In genomic region chr13:48954086-48954485, GRCh38 we compare ENCODE assay signal across 16 cellular contexts. TPM values are rescaled to one million over a fixed set of nuclear protein-coding genes. Genes with fewer than 3 reads are reported as not detected.
DNase-seq lines count a peak whose midpoint lies in the region; ATAC-seq and TF ChIP-seq lines count a peak whose summit lies in the region.
"Had no signal": no experiment of that assay in that cellular context is flagged by ENCODE, and none has a peak within 500 bp of the region (broad histone marks: within the 10 kb centered on the region; RNA-seq: fewer than 3 reads in every experiment).

No MANE protein-coding gene starts in this region.

- H3K27me3 ChIP-seq in PC-3 (ENCODE audit: low read length) (no peaks in the 10 kb centered on the region), foreskin keratinocyte (no peaks in the 10 kb centered on the region)
- H3K27me3 ChIP-seq: right atrium auricular region, upper lobe of right lung had no signal

- no peaks in the 10 kb centered on the region for H3K9me3 ChIP-seq in PC-3 (ENCODE audit: low read length)
- H3K9me3 ChIP-seq: right atrium auricular region, upper lobe of right lung had no signal

- H3K4me3 ChIP-seq in PC-3 (ENCODE audit: low read length) (no peak overlapping the region), choroid plexus epithelial cell (ENCODE audit: low read depth, low read length) (no peak overlapping the region)
- H3K4me3 ChIP-seq: coronary artery, right atrium auricular region, upper lobe of right lung had no signal

- H3K27ac ChIP-seq in PC-3 (ENCODE audit: low read length) = no peak overlapping the region
- H3K27ac ChIP-seq in foreskin keratinocyte = no peak overlapping the region
- H3K27ac ChIP-seq: right atrium auricular region, upper lobe of right lung had no signal

- TF ChIP-seq CTCF in PC-3 (conservative IDR thresholded peaks at IDR 0.05; ENCODE audit: low read depth, low read length) (no peak), choroid plexus epithelial cell (conservative IDR thresholded peaks at IDR 0.05; ENCODE audit: low read depth, low read length) (no peak), foreskin keratinocyte (conservative IDR thresholded peaks at IDR 0.05) (no peak)

- H3K4me2 ChIP-seq in PC-3 (ENCODE audit: low read length) = no peak overlapping the region

- H3K79me2 ChIP-seq in PC-3 (ENCODE audit: low read length) = no peaks in the 10 kb centered on the region

- H3K4me1 ChIP-seq in PC-3 (ENCODE audit: insufficient read depth, low read length) = peaks cover 14% of the 10 kb centered on the region
- H3K4me1 ChIP-seq in foreskin keratinocyte = peaks cover 8% of the 10 kb centered on the region
- H3K4me1 ChIP-seq: right atrium auricular region, upper lobe of right lung had no signal

- DNase-seq in Ammon's horn (ENCODE audit: low spot score) = peak; percentile 7
- DNase-seq in PC-3 = peak; percentile 15
- peak; percentile 57 for DNase-seq in choroid plexus epithelial cell (ENCODE audit: low read depth)
- peak; percentile 34 for DNase-seq in myocyte (ENCODE audit: low read depth)
- DNase-seq in DMS79 (lab: John Stamatoyannopoulos, UW) = no peak
- no peak for DNase-seq in cerebellar nuclear complex (lab: John Stamatoyannopoulos, UW)
- DNase-seq in HuH-7.5 (ENCODE audit: low spot score) = no peak
- no peak for DNase-seq in foreskin keratinocyte
- DNase-seq: activated CD4-positive, CD25-positive, alpha-beta regulatory T cell; activated CD8-positive, alpha-beta memory T cell treated with anti-CD3 and anti-CD28 coated beads, Interleukin-2, amount 50 U/mL, for 4 hours; NCI-H1930; stimulated activated naive B cell treated with anti-CD40 and anti-IgM and Interleukin-4, amounts not matched to agents 10 μg/mL and 1 μg/mL and 100 μg/mL, for 72 hours; upper lobe of right lung had no signal

- H3K36me3 ChIP-seq in PC-3 (ENCODE audit: low read depth, low read length) = no peaks in the 10 kb centered on the region
- H3K36me3 ChIP-seq: right atrium auricular region, upper lobe of right lung had no signal

- H3K9ac ChIP-seq in PC-3 (ENCODE audit: low read length) = no peak overlapping the region

- CTCF ChIA-PET in PC-3 (lab: Charles Lee) = interaction anchor here (0.7 kb wide), 1 partner anchor 52 kb away, joined by 3 read pairs; no protein-coding TSS in a partner anchor

- H3F3A ChIP-seq in PC-3 (ENCODE audit: low read length, unreplicated experiment) = no peaks in the 10 kb centered on the region

- no peak overlapping the region for H2AFZ ChIP-seq in PC-3 (ENCODE audit: low read length)

- BruUV-seq in PC-3 (replicated peaks; lab: Mats Ljungman, UMichigan) = no TSS peak

- no peaks in the 10 kb centered on the region for H4K20me1 ChIP-seq in PC-3 (ENCODE audit: low read length)

- peak; percentile 47 for ATAC-seq in PC-3
- ATAC-seq in foreskin keratinocyte = no peak
- ATAC-seq: activated naive CD4-positive, alpha-beta T cell treated with anti-CD3 and anti-CD28 coated beads, Interleukin-2, amount 50 U/mL, for 72 hours; stimulated activated naive B cell treated with anti-CD40 and anti-IgM and Interleukin-4, amounts not matched to agents 10 μg/mL and 1 μg/mL and 100 μg/mL, for 72 hours; upper lobe of right lung had no signal

- intact Hi-C loops in PC-3 (cut with micrococcal nuclease) = no loop called here

- no peaks in the 10 kb centered on the region for H3K9me2 ChIP-seq in PC-3 (replicated peaks; ENCODE audit: low read length)

- POLR2A ChIA-PET in PC-3 (lab: Charles Lee; ENCODE audit: unreplicated experiment) = no interaction called here

RNA-seq across cellular contexts. Expression of gene FNDC3A, which starts 21.6 kb away (rescaled TPM):
- total RNA-seq in PC-3 (2014; rRNA removed) (13.3 and 15.6 TPM in 2 replicates), myocyte (39.4 and 41.6 TPM in 2 replicates), foreskin keratinocyte (29.4 and 34.9 TPM in 2 replicates)
- 16.1 TPM for polyA plus RNA-seq in myocyte (2012)
- 5.2 and 5.4 TPM in 2 replicates for polyA plus RNA-seq in foreskin keratinocyte

Comparison
In these comparisons a context has a peak if more than half of its experiments do, and no peak if none do; other contexts are left out.
1. DNase-seq: peak in Ammon's horn (single experiment), PC-3 (single experiment), choroid plexus epithelial cell (single experiment) and myocyte (single experiment); none in DMS79 (single experiment), cerebellar nuclear complex (0 of 2), HuH-7.5 (single experiment) and foreskin keratinocyte (0 of 2).